Comparison of ENCODE assay signal across 1 cellular context in genomic region chr1:214574598-214575411, GRCh38.
TF ChIP-seq lines count a peak whose summit lies in the region.

No MANE protein-coding gene starts in this region.

TF ChIP-seq in GM12878, 131 proteins besides CTCF, POLR2A, EP300 and RAD21 (continued from another document):
- TF ChIP-seq, protein P1, sequence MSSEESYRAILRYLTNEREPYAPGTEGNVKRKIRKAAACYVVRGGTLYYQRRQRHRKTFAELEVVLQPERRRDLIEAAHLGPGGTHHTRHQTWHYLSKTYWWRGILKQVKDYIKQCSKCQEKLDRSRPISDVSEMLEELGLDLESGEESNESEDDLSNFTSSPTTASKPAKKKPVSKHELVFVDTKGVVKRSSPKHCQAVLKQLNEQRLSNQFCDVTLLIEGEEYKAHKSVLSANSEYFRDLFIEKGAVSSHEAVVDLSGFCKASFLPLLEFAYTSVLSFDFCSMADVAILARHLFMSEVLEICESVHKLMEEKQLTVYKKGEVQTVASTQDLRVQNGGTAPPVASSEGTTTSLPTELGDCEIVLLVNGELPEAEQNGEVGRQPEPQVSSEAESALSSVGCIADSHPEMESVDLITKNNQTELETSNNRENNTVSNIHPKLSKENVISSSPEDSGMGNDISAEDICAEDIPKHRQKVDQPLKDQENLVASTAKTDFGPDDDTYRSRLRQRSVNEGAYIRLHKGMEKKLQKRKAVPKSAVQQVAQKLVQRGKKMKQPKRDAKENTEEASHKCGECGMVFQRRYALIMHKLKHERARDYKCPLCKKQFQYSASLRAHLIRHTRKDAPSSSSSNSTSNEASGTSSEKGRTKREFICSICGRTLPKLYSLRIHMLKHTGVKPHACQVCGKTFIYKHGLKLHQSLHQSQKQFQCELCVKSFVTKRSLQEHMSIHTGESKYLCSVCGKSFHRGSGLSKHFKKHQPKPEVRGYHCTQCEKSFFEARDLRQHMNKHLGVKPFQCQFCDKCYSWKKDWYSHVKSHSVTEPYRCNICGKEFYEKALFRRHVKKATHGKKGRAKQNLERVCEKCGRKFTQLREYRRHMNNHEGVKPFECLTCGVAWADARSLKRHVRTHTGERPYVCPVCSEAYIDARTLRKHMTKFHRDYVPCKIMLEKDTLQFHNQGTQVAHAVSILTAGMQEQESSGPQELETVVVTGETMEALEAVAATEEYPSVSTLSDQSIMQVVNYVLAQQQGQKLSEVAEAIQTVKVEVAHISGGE (CRISPR knock-in tag; IDR thresholded peaks at IDR 0.05), result no peak
- no peak for TF ChIP-seq ZNF217 (IDR thresholded peaks at IDR 0.05)
- TF ChIP-seq, protein P2, sequence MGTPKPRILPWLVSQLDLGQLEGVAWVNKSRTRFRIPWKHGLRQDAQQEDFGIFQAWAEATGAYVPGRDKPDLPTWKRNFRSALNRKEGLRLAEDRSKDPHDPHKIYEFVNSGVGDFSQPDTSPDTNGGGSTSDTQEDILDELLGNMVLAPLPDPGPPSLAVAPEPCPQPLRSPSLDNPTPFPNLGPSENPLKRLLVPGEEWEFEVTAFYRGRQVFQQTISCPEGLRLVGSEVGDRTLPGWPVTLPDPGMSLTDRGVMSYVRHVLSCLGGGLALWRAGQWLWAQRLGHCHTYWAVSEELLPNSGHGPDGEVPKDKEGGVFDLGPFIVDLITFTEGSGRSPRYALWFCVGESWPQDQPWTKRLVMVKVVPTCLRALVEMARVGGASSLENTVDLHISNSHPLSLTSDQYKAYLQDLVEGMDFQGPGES (IDR thresholded peaks at IDR 0.05), result no peak
